Comparison of ENCODE assay signal across 8 cellular contexts in the genomic region with DNA sequence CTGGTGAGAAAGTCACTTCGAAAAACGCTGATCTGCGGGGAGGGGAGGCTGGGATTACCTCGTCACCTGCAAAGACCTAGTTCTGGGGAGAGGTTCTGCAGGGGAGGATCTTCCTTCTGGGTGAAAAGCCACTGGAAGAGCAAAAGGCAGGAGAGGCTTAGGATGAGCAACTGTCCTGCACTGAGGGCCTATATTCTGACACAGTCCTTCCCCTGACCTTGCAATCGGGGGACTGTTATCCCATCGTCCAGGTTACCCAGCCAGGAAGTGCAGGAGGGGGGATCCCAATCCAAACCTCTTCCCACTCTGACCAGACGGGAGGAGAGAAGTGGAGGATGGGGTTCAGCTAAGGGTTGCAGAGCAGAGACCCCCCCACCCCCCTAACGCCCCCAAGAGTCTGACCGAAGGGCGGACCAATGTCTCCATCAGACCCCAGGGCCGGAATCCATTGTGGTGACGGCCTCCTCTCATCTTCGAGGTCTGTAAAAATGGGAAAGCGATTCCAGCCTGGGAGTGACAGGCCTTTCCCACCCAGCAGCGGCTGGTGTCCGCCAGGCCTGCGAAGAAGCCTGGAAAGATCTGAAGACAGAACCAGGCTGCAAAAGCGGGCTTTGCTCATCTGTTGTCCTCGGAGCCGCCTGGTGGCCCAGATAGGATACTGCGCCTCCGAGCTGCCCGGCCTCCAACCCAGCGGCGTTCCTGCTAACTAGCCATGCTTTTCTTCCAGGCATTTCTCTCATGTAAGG. TPM values are rescaled to one million over a fixed set of nuclear protein-coding genes. Genes with fewer than 3 reads are reported as not detected.
A peak's percentile ranks its signal among the peaks of the same experiment; 100 is the strongest.
DNase-seq lines count a peak whose midpoint lies in the region; ATAC-seq and TF ChIP-seq lines count a peak whose summit lies in the region.

No MANE protein-coding gene starts in this region.

- peak overlapping the region; percentile 91 for H3K27ac ChIP-seq in cingulate gyrus (ENCODE audit: low read depth, low read length)

- peak overlapping the region; percentile 89 for H3K4me3 ChIP-seq in Caco-2 (ENCODE audit: low read depth, low read length)

- H3K4me3 Mint-ChIP-seq in Caco-2 (ENCODE audit: unreplicated experiment) = peak overlapping the region; percentile 93
- peak overlapping the region; percentile 93 for H3K4me3 Mint-ChIP-seq in HFFc6

- POLR2A ChIA-PET in Caco-2 (lab: Charles Lee) = interaction anchor here (0.7 to 1.2 kb wide), 3 partner anchors 28 to 263 kb away, joined by 3 to 5 read pairs (median 3); no protein-coding TSS in a partner anchor

- intact Hi-C loops in Caco-2 (cut with micrococcal nuclease; ENCODE audit: unreplicated experiment) = loop anchor here (1.0 to 5.0 kb wide), 8 partner anchors 18 to 347 kb away; no protein-coding TSS in a partner anchor
- intact Hi-C loops in left colon (cut with DNase I, micrococcal nuclease) = loop anchor here in 1 of 2 donors (5.0 to 10.0 kb wide), 2 partner anchors 212 to 305 kb away; no protein-coding TSS in a partner anchor

- no TSS peak for BruUV-seq in Caco-2 (replicated peaks; lab: Mats Ljungman, UMichigan)

- ATAC-seq in left colon (peak; percentile 45), HG02870 (IDR thresholded peaks at IDR 0.05; ENCODE audit: unreplicated experiment) (no peak)

- peaks cover 39% of the 10 kb centered on the region for H3K36me3 Mint-ChIP-seq in Caco-2 (ENCODE audit: insufficient read depth, unreplicated experiment)
- H3K36me3 Mint-ChIP-seq in HFFc6 (ENCODE audit: low read depth) = no peaks in the 10 kb centered on the region; the same call in 1 of the 2 replicates

- H3K27me3 Mint-ChIP-seq in Caco-2 (ENCODE audit: insufficient read depth, unreplicated experiment) (no peaks in the 10 kb centered on the region), HFFc6 (ENCODE audit: insufficient read depth) (peaks cover 11% of the 10 kb centered on the region)

- H3K27ac Mint-ChIP-seq in Caco-2 (ENCODE audit: unreplicated experiment) = peak overlapping the region; percentile 96
- H3K27ac Mint-ChIP-seq in HFFc6 = peak overlapping the region; percentile 84

- H3K36me3 ChIP-seq in Caco-2 (ENCODE audit: control insufficient read depth, insufficient read depth, low read length) = no peaks in the 10 kb centered on the region

- H3K9me3 ChIP-seq in Caco-2 = no peaks in the 10 kb centered on the region

- H3K4me1 ChIP-seq in Caco-2 = peaks cover 7% of the 10 kb centered on the region

- CTCF ChIA-PET in Caco-2 (lab: Charles Lee) = interaction anchor here (0.6 to 2.0 kb wide), 9 partner anchors 15 to 343 kb away, joined by 3 to 8 read pairs (median 3); no protein-coding TSS in a partner anchor

- H3K27me3 ChIP-seq in Caco-2 (replicated peaks; ENCODE audit: control insufficient read depth, insufficient read depth, low read length) = no peaks in the 10 kb centered on the region

- peak; percentile 83 to 87 for DNase-seq in Caco-2
- DNase-seq in HFFc6 = peak; percentile 82
- peak; percentile 71 for DNase-seq in NCI-H345 treated with DMSO at 0.1 percent for 48 hours (lab: John Stamatoyannopoulos, UW; ENCODE audit: unreplicated experiment)
- peak; percentile 86 for DNase-seq in activated CD4-positive, alpha-beta T cell treated with anti-CD3 and anti-CD28 coated beads for 48 hours
- peak; percentile 86 to 87 for DNase-seq in left colon
- peak; percentile 64 to 73 for DNase-seq in stimulated activated CD4-positive, alpha-beta T cell treated with anti-CD3 and anti-CD28 coated beads, Interleukin-15, amount 100 ng/mL, for 48 hours (ENCODE audit: low read depth in 2 of 2)

- H3K4me1 Mint-ChIP-seq in Caco-2 (ENCODE audit: low read depth, unreplicated experiment) (peaks cover 6% of the 10 kb centered on the region), HFFc6 (ENCODE audit: low read depth) (peaks cover 57% of the 10 kb centered on the region)

- peak; percentile 86 to 94 for TF ChIP-seq CTCF in Caco-2 (IDR thresholded peaks at IDR 0.05; ENCODE audit: insufficient read depth in 1 of 2, low read depth in 1 of 2, low read length in 1 of 2, severe bottlenecking in 1 of 2, unreplicated experiment in 1 of 2)
- TF ChIP-seq CTCF in HFFc6 (IDR thresholded peaks at IDR 0.05) = peak; percentile 97

- H3K9me3 Mint-ChIP-seq in Caco-2 (ENCODE audit: unreplicated experiment) (no peaks in the 10 kb centered on the region), HFFc6 (no peaks in the 10 kb centered on the region)

RNA-seq across cellular contexts. Expression of gene DHRS3, which starts 1.6 kb away (rescaled TPM):
- total RNA-seq in Caco-2 (2022) = 59.4 and 64.6 TPM in 2 replicates
- 10 to 100 TPM in 4 of 6 experiments, 1 to 10 TPM in 2; 6.0 to 29.1 (median 27.1) TPM for total RNA-seq in HFFc6 (2021; fragmentation: NEBNext Ultra II Directional; extraction: Animal tissue kit (Norgen Biotek cat#: 25700))
- total RNA-seq in left colon = 100 to 1,000 TPM in 1 of 2 donors, 10 to 100 TPM in 1; 73.2 to 106 TPM

RNA-seq across cellular contexts. Expression of gene AADACL4, which starts 24.3 kb away (rescaled TPM):
- total RNA-seq in Caco-2 (2022) (not detected in 2 replicates), left colon (not detected)
- total RNA-seq in HFFc6 (2021; fragmentation: NEBNext Ultra II Directional; extraction: Animal tissue kit (Norgen Biotek cat#: 25700)) = not detected
